ENCODE assay signal across 8 cellular contexts in the genomic region with DNA sequence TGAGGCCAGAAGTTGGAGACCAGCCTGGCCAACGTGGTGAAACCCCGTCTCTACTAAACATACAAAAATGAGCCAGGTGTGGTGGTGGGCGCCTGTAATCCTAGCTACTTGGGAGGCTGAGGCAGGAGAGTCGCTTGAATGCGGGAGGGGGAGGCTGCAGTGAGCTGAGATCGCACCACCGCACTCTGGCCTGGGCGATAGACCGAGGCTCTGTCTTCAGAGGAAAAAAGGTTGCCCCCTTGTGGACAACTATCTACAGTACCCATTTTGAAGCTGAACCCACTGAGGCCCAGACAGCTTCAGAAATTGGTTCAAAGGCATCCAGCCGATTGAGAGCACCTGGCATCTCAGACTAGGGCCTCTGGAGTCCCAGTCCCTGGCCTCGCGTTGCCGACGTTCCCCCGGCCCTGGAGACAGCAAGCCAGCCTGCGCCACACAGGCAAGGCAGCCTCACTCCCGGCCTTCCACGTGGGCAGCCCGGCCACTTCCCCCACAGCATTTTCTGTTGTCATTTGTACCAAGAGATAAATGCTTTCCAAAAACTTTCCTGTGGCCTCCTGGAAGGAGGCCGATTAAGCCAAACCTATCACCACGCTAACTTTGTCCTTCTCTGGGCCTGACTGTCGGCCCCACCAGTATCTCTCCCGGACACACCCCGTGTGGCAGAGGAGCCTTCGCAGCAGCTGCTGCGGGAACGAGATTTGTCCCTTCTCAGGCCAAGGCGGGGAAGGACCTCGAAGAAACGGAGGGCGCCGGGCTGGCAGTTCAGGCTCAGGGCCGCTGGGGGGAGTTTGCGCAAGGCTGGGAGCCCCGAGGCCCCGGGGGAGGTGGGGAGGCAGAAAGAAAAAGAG.
DNase-seq lines count a peak whose midpoint lies in the region; ATAC-seq and TF ChIP-seq lines count a peak whose summit lies in the region.

No MANE protein-coding gene starts in this region.

- H3K9me3 Mint-ChIP-seq in CD8-positive, alpha-beta memory T cell, result no peaks in the 10 kb centered on the region

- POLR2A ChIA-PET in CD8-positive, alpha-beta memory T cell (lab: Charles Lee), result interaction anchor here (0.8 kb wide), 1 partner anchor 51 kb away, joined by 3 read pairs; no protein-coding TSS in a partner anchor

- H3K36me3 ChIP-seq in CD8-positive, alpha-beta memory T cell (ENCODE audit: insufficient read depth, low read length), result peaks cover 66% of the 10 kb centered on the region
- H3K36me3 ChIP-seq in skeletal muscle satellite cell (ENCODE audit: insufficient read depth, low read length), result peaks cover 4% of the 10 kb centered on the region

- no peak overlapping the region for H3K4me3 ChIP-seq in CD8-positive, alpha-beta memory T cell (ENCODE audit: low read length)
- H3K4me3 ChIP-seq in skeletal muscle satellite cell (ENCODE audit: low read length), result no peak overlapping the region

- peak; percentile 33 for TF ChIP-seq RAD21 in Ishikawa (IDR thresholded peaks at IDR 0.05; ENCODE audit: low read depth)

- peak overlapping the region; percentile 32 for H3K9ac ChIP-seq in skeletal muscle satellite cell (ENCODE audit: low read depth, low read length)

- no peak for TF ChIP-seq EP300 in Ishikawa (IDR thresholded peaks at IDR 0.05; ENCODE audit: borderline replicate concordance)

- CTCF ChIA-PET in CD8-positive, alpha-beta memory T cell (lab: Charles Lee), result interaction anchor here (0.6 to 2.5 kb wide), 22 partner anchors 8 to 619 kb away, joined by 3 to 14 read pairs (median 3); no protein-coding TSS in a partner anchor

- ATAC-seq in HG03442 (IDR thresholded peaks at IDR 0.05; ENCODE audit: unreplicated experiment), result no peak

- H3K4me1 Mint-ChIP-seq in CD8-positive, alpha-beta memory T cell, result peaks cover 70 to 91% (median 76%) of the 10 kb centered on the region in 3 donors

- peaks cover 7 to 96% (median 23%) of the 10 kb centered on the region in 3 donors for H3K36me3 Mint-ChIP-seq in CD8-positive, alpha-beta memory T cell

- H3K4me3 Mint-ChIP-seq in CD8-positive, alpha-beta memory T cell, result peak overlapping the region; percentile 2 to 83 (median 19)

- H3K27me3 Mint-ChIP-seq in CD8-positive, alpha-beta memory T cell, result peaks cover 0 to 1% of the 10 kb centered on the region in 2 donors

- no peaks in the 10 kb centered on the region for H3K27me3 ChIP-seq in CD8-positive, alpha-beta memory T cell (ENCODE audit: insufficient read depth, low read length, poor library complexity, severe bottlenecking)
- H3K27me3 ChIP-seq in skeletal muscle satellite cell (ENCODE audit: control insufficient read depth, insufficient read depth, low read length), result no peaks in the 10 kb centered on the region

- peak overlapping the region; percentile 57 to 96 (median 91) for H3K27ac Mint-ChIP-seq in CD8-positive, alpha-beta memory T cell

- no peaks in the 10 kb centered on the region for H3K9me3 ChIP-seq in CD8-positive, alpha-beta memory T cell (ENCODE audit: low read length)
- H3K9me3 ChIP-seq in skeletal muscle satellite cell (replicated peaks; ENCODE audit: low read length), result no peaks in the 10 kb centered on the region

- peak in 4 of 5 donors; percentile 26 to 61 (median 34) for DNase-seq in CD8-positive, alpha-beta memory T cell
- DNase-seq in activated T-cell treated with anti-CD3 and anti-CD28 coated beads for 24 hours (ENCODE audit: low read depth), result peak; percentile 30
- DNase-seq in head of caudate nucleus, result peak in 37 of 42 donors; percentile 9 to 80 (median 45)
- DNase-seq in GOT3 (lab: John Stamatoyannopoulos, UW), result no peak
- DNase-seq in NCI-H2029 treated with DMSO at 0.1 percent for 48 hours (lab: John Stamatoyannopoulos, UW), result no peak

- H3K4me1 ChIP-seq in CD8-positive, alpha-beta memory T cell (ENCODE audit: insufficient read depth, low read length), result peaks cover 48% of the 10 kb centered on the region
- peaks cover 4% of the 10 kb centered on the region for H3K4me1 ChIP-seq in skeletal muscle satellite cell (ENCODE audit: control insufficient read depth, insufficient read depth, low read length)

- H3K4me2 ChIP-seq in skeletal muscle satellite cell (ENCODE audit: low read length), result peak overlapping the region; percentile 75

- no peak overlapping the region for H3K27ac ChIP-seq in CD8-positive, alpha-beta memory T cell (ENCODE audit: low read depth, low read length)

- intact Hi-C loops in head of caudate nucleus (cut with DNase I), result no loop called here

TF ChIP-seq in Ishikawa, 13 proteins besides CTCF, POLR2A, EP300 and RAD21:
- TF ChIP-seq ZBTB7A (IDR thresholded peaks at IDR 0.05; ENCODE audit: low read depth) (no peak), TAF1 (IDR thresholded peaks at IDR 0.05; ENCODE audit: low read depth) (no peak), CREB1 (IDR thresholded peaks at IDR 0.05; ENCODE audit: low read depth) (no peak), REST (IDR thresholded peaks at IDR 0.05; ENCODE audit: low read depth) (no peak), TCF12 (IDR thresholded peaks at IDR 0.05; ENCODE audit: low read depth) (no peak), CEBPB (IDR thresholded peaks at IDR 0.05) (no peak), NFIC (IDR thresholded peaks at IDR 0.05) (no peak), TEAD4 (IDR thresholded peaks at IDR 0.05) (no peak), FOXM1 (IDR thresholded peaks at IDR 0.05; ENCODE audit: borderline replicate concordance, low read depth) (no peak), EGR1 (IDR thresholded peaks at IDR 0.05) (no peak), YY1 (IDR thresholded peaks at IDR 0.05; ENCODE audit: low read depth) (no peak)
- TF ChIP-seq, protein P1, sequence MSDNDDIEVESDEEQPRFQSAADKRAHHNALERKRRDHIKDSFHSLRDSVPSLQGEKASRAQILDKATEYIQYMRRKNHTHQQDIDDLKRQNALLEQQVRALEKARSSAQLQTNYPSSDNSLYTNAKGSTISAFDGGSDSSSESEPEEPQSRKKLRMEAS (IDR thresholded peaks at IDR 0.05), result no peak
- TF ChIP-seq, protein P2, sequence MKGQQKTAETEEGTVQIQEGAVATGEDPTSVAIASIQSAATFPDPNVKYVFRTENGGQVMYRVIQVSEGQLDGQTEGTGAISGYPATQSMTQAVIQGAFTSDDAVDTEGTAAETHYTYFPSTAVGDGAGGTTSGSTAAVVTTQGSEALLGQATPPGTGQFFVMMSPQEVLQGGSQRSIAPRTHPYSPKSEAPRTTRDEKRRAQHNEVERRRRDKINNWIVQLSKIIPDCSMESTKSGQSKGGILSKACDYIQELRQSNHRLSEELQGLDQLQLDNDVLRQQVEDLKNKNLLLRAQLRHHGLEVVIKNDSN (IDR thresholded peaks at IDR 0.05), result no peak

Comparison
In these comparisons a context has a peak if more than half of its experiments do, and no peak if none do; other contexts are left out.
1. DNase-seq: peak in CD8-positive, alpha-beta memory T cell (4 of 5), activated T-cell treated with anti-CD3 and anti-CD28 coated beads for 24 hours (single experiment) and head of caudate nucleus (37 of 42); none in GOT3 (single experiment) and NCI-H2029 treated with DMSO at 0.1 percent for 48 hours (single experiment).